1 cellular context compared by ENCODE assay signal in genomic region chr17:42555122-42555622, GRCh38.
TF ChIP-seq lines count a peak whose summit lies in the region.

No MANE protein-coding gene starts in this region.

TF ChIP-seq in SK-N-SH, 30 proteins besides CTCF, POLR2A, EP300 and RAD21 (continued from another document):
- TF ChIP-seq MAX (IDR thresholded peaks at IDR 0.05; ENCODE audit: low read depth) (no peak), MEF2A (IDR thresholded peaks at IDR 0.05; ENCODE audit: borderline replicate concordance, low read depth) (no peak), USF2 (IDR thresholded peaks at IDR 0.05; ENCODE audit: borderline replicate concordance, low read depth, low read length) (no peak), FOXJ3 (CRISPR knock-in tag; IDR thresholded peaks at IDR 0.05) (no peak), MXI1 (IDR thresholded peaks at IDR 0.05; ENCODE audit: low read depth, low read length) (no peak), TEAD4 (IDR thresholded peaks at IDR 0.05; ENCODE audit: borderline replicate concordance, insufficient read depth) (no peak), IRF3 (IDR thresholded peaks at IDR 0.05; ENCODE audit: low read depth, low read length) (no peak), SIN3A (IDR thresholded peaks at IDR 0.05; ENCODE audit: borderline replicate concordance, low read depth, low read length) (no peak), GATA2 (CRISPR knock-in tag; IDR thresholded peaks at IDR 0.05) (no peak), EZH2phosphoT487 (IDR thresholded peaks at IDR 0.05; ENCODE audit: borderline replicate concordance, low read depth) (no peak), USF1 (IDR thresholded peaks at IDR 0.05; ENCODE audit: borderline replicate concordance, low read depth) (no peak), TCF12 (IDR thresholded peaks at IDR 0.05) (no peak), PBX3 (IDR thresholded peaks at IDR 0.05) (no peak)
